In the genomic region with DNA sequence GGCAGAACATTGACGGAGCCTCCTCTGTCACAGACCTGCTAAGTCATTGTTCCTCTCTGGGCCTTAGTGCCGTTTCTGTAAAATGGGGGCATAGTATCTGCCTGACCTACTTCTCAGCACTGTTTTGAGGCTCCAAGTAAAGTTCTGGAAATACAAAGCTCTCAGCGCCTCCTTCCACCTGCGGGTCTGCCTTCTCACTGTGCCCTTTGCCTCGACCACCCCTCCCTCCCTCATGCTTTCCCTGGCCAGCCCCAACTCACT, we compare ENCODE assay signal across 10 cellular contexts. TPM values are rescaled to one million over a fixed set of nuclear protein-coding genes. Genes with fewer than 3 reads are reported as not detected.
DNase-seq lines count a peak whose midpoint lies in the region; ATAC-seq, FAIRE-seq and TF ChIP-seq lines count a peak whose summit lies in the region.
"Had no signal": no experiment of that assay in that cellular context is flagged by ENCODE, and none has a peak within 500 bp of the region (broad histone marks: within the 10 kb centered on the region; RNA-seq: fewer than 3 reads in every experiment).

No MANE protein-coding gene starts in this region.

- TF ChIP-seq CTCF in RWPE1 (conservative IDR thresholded peaks at IDR 0.05; ENCODE audit: low read depth), result no peak
- TF ChIP-seq CTCF in H1 (IDR thresholded peaks at IDR 0.05; ENCODE audit: control extremely low read depth in 1 of 3, insufficient read depth in 1 of 3, low read depth in 1 of 3, low read length in 3 of 3), result no peak
- no peak for TF ChIP-seq CTCF in suprapubic skin (IDR thresholded peaks at IDR 0.05)

- H3K79me2 ChIP-seq in H1 (ENCODE audit: control insufficient read depth in 1 of 2, insufficient read depth in 2 of 2, low read length in 2 of 2), result no peaks in the 10 kb centered on the region

- 0 out of 2 replicates have a peak overlapping the region, but pooled peaks have one; percentile 81 for H2BK15ac ChIP-seq in H1 (ENCODE audit: low read length)

- peak overlapping the region; percentile 91 for H4K91ac ChIP-seq in H1 (replicated peaks; ENCODE audit: insufficient read length, low read length)

- H3K4me3 ChIP-seq in H1 (ENCODE audit: extremely low read depth in 1 of 4, insufficient read depth in 2 of 4, low read depth in 3 of 4, low read length in 4 of 4) (no peak overlapping the region), muscle layer of duodenum (ENCODE audit: low read depth in 1 of 2, low read length in 2 of 2) (no peak overlapping the region), suprapubic skin (no peak overlapping the region)

- H3K23me2 ChIP-seq in H1 (ENCODE audit: low read depth, low read length), result no peaks in the 10 kb centered on the region

- H2BK5ac ChIP-seq in H1 (ENCODE audit: low read depth, low read length), result peak overlapping the region; percentile 95

- H3K36me3 ChIP-seq in H1 (ENCODE audit: control insufficient read depth in 2 of 4, insufficient read depth in 4 of 4, low read length in 3 of 4) (no peaks in the 10 kb centered on the region), muscle layer of duodenum (ENCODE audit: control insufficient read depth in 1 of 2, insufficient read depth in 2 of 2, low read length in 2 of 2) (no peaks in the 10 kb centered on the region), suprapubic skin (no peaks in the 10 kb centered on the region)
- H3K36me3 ChIP-seq: WERI-Rb-1 had no signal

- peak overlapping the region; percentile 98 for H2BK20ac ChIP-seq in H1 (ENCODE audit: low read length)

- H3K9me3 ChIP-seq in H1 (ENCODE audit: insufficient read depth in 2 of 2, low read depth in 1 of 2, low read length in 1 of 2), result no peaks in the 10 kb centered on the region
- H3K9me3 ChIP-seq in muscle layer of duodenum (ENCODE audit: control insufficient read depth in 1 of 2, low read length in 2 of 2), result no peaks in the 10 kb centered on the region
- no peaks in the 10 kb centered on the region for H3K9me3 ChIP-seq in suprapubic skin

- DNase-seq in RWPE1 (ENCODE audit: low spot score) (no peak), H1 (ENCODE audit: low read depth in 1 of 2, low spot score in 2 of 2) (no peak), suprapubic skin (ENCODE audit: low spot score in 2 of 2) (no peak), erythroblast (lab: John Stamatoyannopoulos, UW) (no peak), ecto neural progenitor cell (ENCODE audit: low spot score) (no peak)
- no peak for DNase-seq in stimulated activated CD4-positive, alpha-beta T cell treated with anti-CD3 and anti-CD28 coated beads, Interleukin-15, amount 100 ng/mL, for 24 hours
- DNase-seq: CD4-positive, alpha-beta T cell; WERI-Rb-1 had no signal

- no peak overlapping the region for H3K4me2 ChIP-seq in H1 (ENCODE audit: insufficient read depth in 1 of 2, low read depth in 2 of 2, low read length in 2 of 2)

- TF ChIP-seq EP300 in H1 (IDR thresholded peaks at IDR 0.05; ENCODE audit: borderline replicate concordance in 1 of 2, low read depth in 2 of 2, low read length in 2 of 2) (no peak), suprapubic skin (IDR thresholded peaks at IDR 0.05) (no peak)

- H3K23ac ChIP-seq in H1 (ENCODE audit: insufficient read length), result no peak overlapping the region

- no peak for ATAC-seq in HG02981 (IDR thresholded peaks at IDR 0.05; ENCODE audit: unreplicated experiment)

- H3K14ac ChIP-seq in H1 (ENCODE audit: insufficient read length), result no peak overlapping the region

- 0 out of 2 replicates have a peak overlapping the region, but pooled peaks have one; percentile 15 for H3K18ac ChIP-seq in H1 (ENCODE audit: extremely low read depth, low read length)

- CTCF ChIA-PET in RWPE1 (lab: Yijun Ruan, JAX) (interaction anchor here (0.7 kb wide), 2 partner anchors 73 to 209 kb away, joined by 3 to 4 read pairs; no protein-coding TSS in a partner anchor), H1 (lab: Charles Lee; ENCODE audit: partially characterized antibody) (interaction anchor here (0.7 to 7.1 kb wide), 19 partner anchors 9 to 171 kb away, joined by 3 to 48 read pairs (median 4); no protein-coding TSS in a partner anchor)

- peak overlapping the region; percentile 9 for H3K56ac ChIP-seq in H1 (replicated peaks; ENCODE audit: insufficient read length, low read depth, low read length)

- 86% methylated on average over 5 of the region's 5 CpGs; no CpG with 5 or more reads in 1 of the 2 experiments for WGBS in H1 (ENCODE audit: extremely low coverage in 1 of 2, insufficient coverage in 1 of 2, insufficient read length in 1 of 2, insufficient replicate concordance in 2 of 2, low coverage in 1 of 2, low lambda C conversion rate in 2 of 2, missing lambda C conversion rate in 1 of 2), 2 experiments
- WGBS in suprapubic skin, result 43% methylated on average over 5 of the region's 5 CpGs

- no peaks in the 10 kb centered on the region for H3K79me1 ChIP-seq in H1 (ENCODE audit: low read depth, low read length)

- peak overlapping the region; percentile 88 for H2BK12ac ChIP-seq in H1 (ENCODE audit: low read depth, low read length)

- no peak overlapping the region for H2AK5ac ChIP-seq in H1 (ENCODE audit: low read depth, low read length)

- no peak for TF ChIP-seq POLR2A in H1 (IDR thresholded peaks at IDR 0.05; ENCODE audit: control extremely low read depth in 1 of 2, low read depth in 2 of 2, low read length in 2 of 2)
- no peak for TF ChIP-seq POLR2A in suprapubic skin (IDR thresholded peaks at IDR 0.05)
- no peak for TF ChIP-seq POLR2A in erythroblast (IDR thresholded peaks at IDR 0.05; ENCODE audit: low read length)

- H3K9ac ChIP-seq in H1 (replicated peaks in 1 of 4; ENCODE audit: extremely low read depth in 1 of 4, low read depth in 3 of 4, low read length in 3 of 4), result no peak overlapping the region

- H3K4me1 ChIP-seq in H1 (replicated peaks in 1 of 4; ENCODE audit: control insufficient read depth in 3 of 4, insufficient read depth in 4 of 4, low read length in 3 of 4) (peaks cover 0 to 14% (median 6%) of the 10 kb centered on the region in 4 experiments; a peak in 5 of 7 replicates), muscle layer of duodenum (ENCODE audit: control insufficient read depth in 1 of 2, insufficient read depth in 2 of 2, low read length in 2 of 2) (peaks cover 19 to 25% of the 10 kb centered on the region in 2 donors), suprapubic skin (peaks cover 43% of the 10 kb centered on the region)

- peak overlapping the region; percentile 13 for H4K5ac ChIP-seq in H1 (ENCODE audit: insufficient read length, low read depth, low read length)

- H3K4ac ChIP-seq in H1 (replicated peaks; ENCODE audit: insufficient read length, low read depth, low read length), result peak overlapping the region; percentile 72

- no peak overlapping the region for H4K8ac ChIP-seq in H1 (ENCODE audit: extremely low read depth, insufficient read depth, low read length)

- no peaks in the 10 kb centered on the region for H3K27me3 ChIP-seq in H1 (replicated peaks in 1 of 4; ENCODE audit: control insufficient read depth in 3 of 4, extremely low read depth in 1 of 4, insufficient read depth in 3 of 4, low read length in 3 of 4)
- H3K27me3 ChIP-seq in muscle layer of duodenum (ENCODE audit: low read depth, low read length), result no peaks in the 10 kb centered on the region
- no peaks in the 10 kb centered on the region for H3K27me3 ChIP-seq in suprapubic skin

- H2BK120ac ChIP-seq in H1 (replicated peaks; ENCODE audit: low read depth, low read length), result peak overlapping the region; percentile 92

- POLR2A ChIA-PET in RWPE1 (lab: Yijun Ruan, JAX; ENCODE audit: low non-redundant PET) (no interaction called here), H1 (lab: Charles Lee; ENCODE audit: partially characterized antibody) (interaction anchor here (1.0 to 2.2 kb wide), 5 partner anchors 9 to 101 kb away, joined by 3 to 10 read pairs (median 5); no protein-coding TSS in a partner anchor)

- peak overlapping the region; percentile 60; the same call in 1 of the 2 replicates for H2AFZ ChIP-seq in H1 (ENCODE audit: low read length)

- no peaks in the 10 kb centered on the region for H4K20me1 ChIP-seq in H1 (replicated peaks in 1 of 2; ENCODE audit: control insufficient read depth in 1 of 2, insufficient read depth in 2 of 2, low read length in 2 of 2)

- H3K27ac ChIP-seq in RWPE1, result peak overlapping the region; percentile 98
- no peak overlapping the region for H3K27ac ChIP-seq in H1 (ENCODE audit: low read depth, low read length)
- H3K27ac ChIP-seq in muscle layer of duodenum (ENCODE audit: low read length), result peak overlapping the region; percentile 74
- peak overlapping the region; percentile 93 for H3K27ac ChIP-seq in suprapubic skin

- no peak for TF ChIP-seq RAD21 in H1 (IDR thresholded peaks at IDR 0.05 in 1 of 2, conservative IDR thresholded peaks at IDR 0.05 in 1 of 2; ENCODE audit: low read depth in 2 of 2, low read length in 2 of 2)

- no peak for FAIRE-seq in H1 (lab: Jason Lieb, UNC)

TF ChIP-seq in H1, 55 proteins besides CTCF, POLR2A, EP300 and RAD21 (continues in another document):
- TF ChIP-seq CBX8 (IDR thresholded peaks at IDR 0.05; ENCODE audit: borderline replicate concordance, low read depth, low read length), result no peak
- TF ChIP-seq TCF12 (IDR thresholded peaks at IDR 0.05; ENCODE audit: low read depth, low read length), result no peak
- no peak for TF ChIP-seq TEAD4 (IDR thresholded peaks at IDR 0.05; ENCODE audit: low read depth, low read length)
- TF ChIP-seq EZH2 (IDR thresholded peaks at IDR 0.05; ENCODE audit: low read depth, low read length, severe bottlenecking), result no peak
- TF ChIP-seq, protein P1, sequence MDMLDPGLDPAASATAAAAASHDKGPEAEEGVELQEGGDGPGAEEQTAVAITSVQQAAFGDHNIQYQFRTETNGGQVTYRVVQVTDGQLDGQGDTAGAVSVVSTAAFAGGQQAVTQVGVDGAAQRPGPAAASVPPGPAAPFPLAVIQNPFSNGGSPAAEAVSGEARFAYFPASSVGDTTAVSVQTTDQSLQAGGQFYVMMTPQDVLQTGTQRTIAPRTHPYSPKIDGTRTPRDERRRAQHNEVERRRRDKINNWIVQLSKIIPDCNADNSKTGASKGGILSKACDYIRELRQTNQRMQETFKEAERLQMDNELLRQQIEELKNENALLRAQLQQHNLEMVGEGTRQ (IDR thresholded peaks at IDR 0.05; ENCODE audit: low read length), result no peak
- TF ChIP-seq CTBP2 (IDR thresholded peaks at IDR 0.05; ENCODE audit: borderline replicate concordance, insufficient read depth, insufficient read length, low read length), result no peak
- TF ChIP-seq EGR1 (IDR thresholded peaks at IDR 0.05; ENCODE audit: borderline replicate concordance, low read depth, low read length), result no peak
- no peak for TF ChIP-seq JUN (IDR thresholded peaks at IDR 0.05; ENCODE audit: low read depth, low read length)

RNA-seq across cellular contexts. Expression of a gene that starts 15.4 kb away (rescaled TPM):
- 78.9 and 86.6 TPM in 2 replicates for total RNA-seq in H1 (2021; fragmentation: NEBNext Ultra II Directional; extraction: Animal tissue kit (Norgen Biotek cat#: 25700))
- polyA plus RNA-seq in H1 (2011; rRNA removed), result 32.1 and 44.3 TPM in 2 replicates
- 26.2 TPM for polyA plus RNA-seq in H1 (2011; cell fraction: cytosol; rRNA removed)
- polyA plus RNA-seq in H1 (2011; cell fraction: nucleus; rRNA removed), result 60.6 TPM
- polyA plus RNA-seq in H1 (2012, experiment 1 of 2), result 42.0 to 51.1 TPM (median 44.6 TPM) in 4 replicates
- polyA plus RNA-seq in H1 (2012, experiment 2 of 2), result 36.9 TPM
- 43.5 TPM for polyA plus RNA-seq in H1 (2013, experiment 1 of 2)
- polyA plus RNA-seq in H1 (2013, experiment 2 of 2), result 43.4 TPM
- 32.2 and 35.0 TPM in 2 replicates for polyA minus RNA-seq in H1 (2011; rRNA and poly(A)+ RNA removed)
- 28.4 TPM for polyA minus RNA-seq in H1 (2011; cell fraction: cytosol; rRNA and poly(A)+ RNA removed)
- polyA minus RNA-seq in H1 (2011; cell fraction: nucleus; rRNA and poly(A)+ RNA removed), result 26.5 TPM
- total RNA-seq in suprapubic skin, result 10 to 100 TPM; 69.0 to 96.0 (median 90.4) TPM
